ENCODE assay signal across 8 cellular contexts in the genomic region with DNA sequence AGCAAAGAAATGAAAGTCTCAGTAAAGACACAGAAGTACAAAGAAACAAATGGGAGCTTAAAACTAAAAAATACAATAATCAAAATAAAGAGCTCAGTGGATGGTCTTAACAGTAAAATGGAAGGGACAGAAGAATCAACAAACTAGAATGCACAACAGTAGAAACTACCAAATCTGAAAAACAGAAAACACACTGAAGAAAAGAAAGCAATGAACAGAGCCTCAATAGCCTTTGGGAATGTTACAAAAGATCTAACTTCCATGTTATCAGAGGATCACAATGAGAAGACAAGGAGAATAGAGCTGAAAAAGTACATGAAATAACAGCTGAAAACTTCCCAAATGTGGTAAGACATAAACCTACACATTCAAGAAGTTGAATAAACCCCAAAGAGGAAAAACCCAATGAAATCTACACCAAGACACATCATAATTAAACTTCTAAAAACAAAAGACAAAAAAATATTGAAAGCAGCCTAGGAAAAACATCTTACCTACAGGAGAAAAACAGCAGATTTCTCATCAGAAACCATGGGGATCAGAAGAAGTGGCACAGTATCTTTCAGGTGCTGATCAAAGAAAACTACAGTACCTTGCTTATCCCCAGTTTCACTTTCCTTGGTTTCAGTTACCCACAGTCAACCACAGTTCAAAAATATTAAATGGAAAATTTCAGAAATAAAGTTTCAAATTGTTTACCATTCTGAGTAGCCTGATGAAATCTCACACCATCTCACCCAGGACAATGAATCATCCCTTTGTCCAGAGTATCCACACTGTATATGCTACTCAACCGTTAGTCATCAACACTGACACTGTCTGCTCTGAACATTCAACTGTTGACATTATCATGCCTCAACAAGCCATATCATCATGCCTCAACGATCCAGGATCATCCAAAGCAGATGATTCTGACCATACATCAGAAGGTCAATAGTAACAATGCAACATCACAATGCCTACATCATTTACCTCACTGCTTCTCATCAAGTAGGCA. TPM values are rescaled to one million over a fixed set of nuclear protein-coding genes. Genes with fewer than 3 reads are reported as not detected.
DNase-seq lines count a peak whose midpoint lies in the region; ATAC-seq and TF ChIP-seq lines count a peak whose summit lies in the region.

No MANE protein-coding gene starts in this region.

- H3K9ac ChIP-seq in endocrine pancreas (ENCODE audit: control insufficient read depth, insufficient read depth, low read length): no peak overlapping the region

- peaks cover 4% of the 10 kb centered on the region for H3K4me1 ChIP-seq in endocrine pancreas (ENCODE audit: control insufficient read depth, insufficient read depth, low read length)

- TF ChIP-seq CTCF in coronary artery (IDR thresholded peaks at IDR 0.05): no peak

- ATAC-seq in activated CD4-positive, CD25-positive, alpha-beta regulatory T cell treated with anti-CD3 and anti-CD28 coated beads, Interleukin-2, amount 50 U/mL, for 24 hours: peak; percentile 95 to 98
- no peak for ATAC-seq in GM18498 (IDR thresholded peaks at IDR 0.05; ENCODE audit: unreplicated experiment)

- peak overlapping the region; percentile 58 for H3K4me3 ChIP-seq in endocrine pancreas (ENCODE audit: control insufficient read depth, insufficient read depth, low read length)
- H3K4me3 ChIP-seq in skeletal muscle cell (ENCODE audit: low read depth, low read length): no peak overlapping the region
- no peak overlapping the region for H3K4me3 ChIP-seq in coronary artery

- no peaks in the 10 kb centered on the region for H3K27me3 ChIP-seq in endocrine pancreas (ENCODE audit: control insufficient read depth, insufficient read depth, low read length)

- no peak overlapping the region for H3K27ac ChIP-seq in coronary artery

- H3K36me3 ChIP-seq in endocrine pancreas (ENCODE audit: control insufficient read depth, insufficient read depth, low read length): no peaks in the 10 kb centered on the region

- DNase-seq in activated CD4-positive, CD25-positive, alpha-beta regulatory T cell (lab: John Stamatoyannopoulos, UW): no peak
- DNase-seq in RPMI7951 (ENCODE audit: low read depth) (peak; percentile 92), skeletal muscle cell (ENCODE audit: low read depth) (peak; percentile 94), coronary artery (ENCODE audit: low spot score) (no peak), T1000 (lab: John Stamatoyannopoulos, UW) (no peak)

- peaks cover 3% of the 10 kb centered on the region for H3K9me3 ChIP-seq in endocrine pancreas (ENCODE audit: control insufficient read depth, low read length)

RNA-seq across cellular contexts. Expression of a gene that starts 22.2 kb away (rescaled TPM):
- total RNA-seq in RPMI7951 (2014; rRNA removed; shearing (Covaris generic)): 34.9 and 41.1 TPM in 2 replicates

Comparison
In these comparisons a context has a peak if more than half of its experiments do, and no peak if none do; other contexts are left out.
1. DNase-seq: peak in RPMI7951 (single experiment) and skeletal muscle cell (single experiment); none in activated CD4-positive, CD25-positive, alpha-beta regulatory T cell (0 of 4), coronary artery (single experiment) and T1000 (single experiment).